ENCODE assay signal across 15 cellular contexts in the genomic region with DNA sequence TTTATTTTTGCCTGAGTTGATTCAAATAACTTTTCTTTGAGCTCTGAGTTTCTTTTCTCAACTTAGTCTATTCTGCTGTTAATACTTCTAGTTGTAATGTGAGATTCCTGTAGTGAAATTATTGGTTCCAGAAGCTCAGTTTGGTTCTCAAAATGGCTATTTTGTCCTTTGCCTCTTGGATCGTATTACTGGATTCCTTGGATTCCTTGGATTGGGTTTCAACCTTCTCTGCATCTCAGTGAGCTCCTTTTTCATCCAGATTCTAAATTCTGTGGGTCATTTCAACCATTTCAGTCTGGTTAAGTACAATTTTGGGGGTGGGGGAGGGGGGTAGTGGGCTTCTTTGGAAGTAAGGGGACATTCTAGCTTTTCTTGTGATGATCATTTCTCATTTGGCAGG.
DNase-seq lines count a peak whose midpoint lies in the region; ATAC-seq and TF ChIP-seq lines count a peak whose summit lies in the region.
"Had no signal": no experiment of that assay in that cellular context is flagged by ENCODE, and none has a peak within 500 bp of the region (broad histone marks: within the 10 kb centered on the region; RNA-seq: fewer than 3 reads in every experiment).

No MANE protein-coding gene starts in this region.

- H3K9me3 ChIP-seq in HUES48 (ENCODE audit: control insufficient read depth, insufficient read depth, low read length) (no peaks in the 10 kb centered on the region; the same call in 1 of the 2 replicates), endodermal cell (ENCODE audit: control insufficient read depth, low read length) (peaks cover 10% of the 10 kb centered on the region), neuronal stem cell (replicated peaks in 1 of 2; ENCODE audit: control insufficient read depth in 2 of 2, insufficient read depth in 1 of 2, low read depth in 1 of 2, low read length in 2 of 2) (peaks cover 0 to 4% of the 10 kb centered on the region in 2 donors), gastrocnemius medialis (no peaks in the 10 kb centered on the region)
- H3K9me3 ChIP-seq: BLaER1, HAP-1 had no signal

- H2BK12ac ChIP-seq in neuronal stem cell (ENCODE audit: low read length): no peak overlapping the region

- no peak overlapping the region for H2AK5ac ChIP-seq in neuronal stem cell (ENCODE audit: low read depth, low read length)

- no peak overlapping the region for H2BK120ac ChIP-seq in neuronal stem cell (ENCODE audit: low read depth, low read length)

- H4K91ac ChIP-seq in neuronal stem cell (ENCODE audit: low read depth, low read length, poor library complexity): no peak overlapping the region

- no peak overlapping the region for H3K4me3 Mint-ChIP-seq in endodermal cell
- H3K4me3 Mint-ChIP-seq: CD14-positive monocyte; CD4-positive, alpha-beta memory T cell had no signal

- no peaks in the 10 kb centered on the region for H3K79me1 ChIP-seq in neuronal stem cell (ENCODE audit: low read depth, low read length)

- no peak overlapping the region for H3K27ac ChIP-seq in HUES48 (ENCODE audit: low read depth, low read length)
- H3K27ac ChIP-seq in endodermal cell (ENCODE audit: low read depth, low read length): no peak overlapping the region
- no peak overlapping the region for H3K27ac ChIP-seq in neuronal stem cell (replicated peaks; ENCODE audit: low read length)
- no peak overlapping the region for H3K27ac ChIP-seq in gastrocnemius medialis
- H3K27ac ChIP-seq: BLaER1 had no signal

- peaks cover 5% of the 10 kb centered on the region for H3K4me1 ChIP-seq in HUES48 (ENCODE audit: control insufficient read depth, insufficient read depth, low read length)
- H3K4me1 ChIP-seq in endodermal cell (ENCODE audit: control insufficient read depth, insufficient read depth, low read length): no peaks in the 10 kb centered on the region
- H3K4me1 ChIP-seq in neuronal stem cell (ENCODE audit: control insufficient read depth in 2 of 2, insufficient read depth in 1 of 2, low read depth in 1 of 2, low read length in 2 of 2): peaks cover 0 to 4% of the 10 kb centered on the region in 2 donors
- H3K4me1 ChIP-seq in gastrocnemius medialis: no peaks in the 10 kb centered on the region
- H3K4me1 ChIP-seq: BLaER1, HAP-1 had no signal

- H3K9ac ChIP-seq in HUES48 (ENCODE audit: low read depth, low read length) (no peak overlapping the region), endodermal cell (ENCODE audit: extremely low read depth, low read length, poor library complexity, severe bottlenecking) (no peak overlapping the region), neuronal stem cell (ENCODE audit: low read depth, low read length, poor library complexity) (no peak overlapping the region)
- H3K9ac ChIP-seq: BLaER1 had no signal

- intact Hi-C loops in gastrocnemius medialis (cut with DNase I; ENCODE audit: low total_unique reads): no loop called here

- no peak overlapping the region for H3K18ac ChIP-seq in neuronal stem cell (ENCODE audit: low read length)

- no peak overlapping the region for H4K8ac ChIP-seq in neuronal stem cell (ENCODE audit: low read depth, low read length)

- H3K36me3 Mint-ChIP-seq in endodermal cell (ENCODE audit: low read depth): no peaks in the 10 kb centered on the region
- H3K36me3 Mint-ChIP-seq: CD14-positive monocyte; CD4-positive, alpha-beta memory T cell had no signal

- peak overlapping the region; percentile 72 for H3K27ac Mint-ChIP-seq in endodermal cell
- H3K27ac Mint-ChIP-seq: CD14-positive monocyte; CD4-positive, alpha-beta memory T cell had no signal

- peaks cover 5% of the 10 kb centered on the region for H3K9me3 Mint-ChIP-seq in endodermal cell

- no peak overlapping the region for H3K4me2 ChIP-seq in neuronal stem cell (ENCODE audit: insufficient read depth, low read length, poor library complexity, severe bottlenecking)
- H3K4me2 ChIP-seq: BLaER1 had no signal

- no peak for TF ChIP-seq POLR2A in gastrocnemius medialis (IDR thresholded peaks at IDR 0.05)

- H2AFZ ChIP-seq in neuronal stem cell (ENCODE audit: low read length): no peak overlapping the region

- ATAC-seq in HG03457 (IDR thresholded peaks at IDR 0.05; ENCODE audit: unreplicated experiment): no peak
- no peak for ATAC-seq in gastrocnemius medialis

- in situ Hi-C loops in gastrocnemius medialis (cut with MboI; ENCODE audit: low sequenced_read_pairs in 4 of 4): no loop called here

- H3K4me3 ChIP-seq in HUES48 (ENCODE audit: low read depth, low read length) (peak overlapping the region; percentile 37; the same call in 1 of the 2 replicates), endodermal cell (ENCODE audit: low read length) (no peak overlapping the region), neuronal stem cell (ENCODE audit: low read length in 2 of 2) (no peak overlapping the region), gastrocnemius medialis (no peak overlapping the region)
- H3K4me3 ChIP-seq: BLaER1, HAP-1 had no signal

- 90 to 100% methylated on average over 1 of the region's 1 CpG for WGBS in endodermal cell (ENCODE audit: insufficient coverage in 1 of 2, insufficient read length in 1 of 2), 2 experiments
- no CpG with 5 or more reads among the region's 1 CpG for WGBS in neuronal stem cell (ENCODE audit: extremely low coverage in 2 of 2, insufficient read length in 2 of 2, insufficient replicate concordance in 1 of 2), 2 donors

- no peak for TF ChIP-seq CTCF in endodermal cell (conservative IDR thresholded peaks at IDR 0.05)
- TF ChIP-seq CTCF in gastrocnemius medialis (IDR thresholded peaks at IDR 0.05 in 4 of 5, conservative IDR thresholded peaks at IDR 0.05 in 1 of 5): no peak

- H3K14ac ChIP-seq in neuronal stem cell (ENCODE audit: low read length): no peak overlapping the region

- H3K27me3 ChIP-seq in HUES48 (ENCODE audit: control insufficient read depth, insufficient read depth, low read length) (no peaks in the 10 kb centered on the region), endodermal cell (ENCODE audit: control insufficient read depth, insufficient read depth, low read length, poor library complexity, severe bottlenecking) (no peaks in the 10 kb centered on the region), neuronal stem cell (ENCODE audit: control insufficient read depth in 3 of 3, insufficient read depth in 3 of 3, low read depth in 1 of 3, low read length in 3 of 3) (no peaks in the 10 kb centered on the region), gastrocnemius medialis (no peaks in the 10 kb centered on the region)
- H3K27me3 ChIP-seq: BLaER1 had no signal

- H2BK5ac ChIP-seq in neuronal stem cell (ENCODE audit: low read length): no peak overlapping the region

- no peak overlapping the region for H3K4ac ChIP-seq in neuronal stem cell (ENCODE audit: low read length)

- H3K27me3 Mint-ChIP-seq in endodermal cell (ENCODE audit: insufficient read depth): no peaks in the 10 kb centered on the region
- H3K27me3 Mint-ChIP-seq: CD4-positive, alpha-beta memory T cell had no signal

- no peak overlapping the region for H3K23ac ChIP-seq in neuronal stem cell (ENCODE audit: low read depth, low read length, poor library complexity)

- H2BK15ac ChIP-seq in neuronal stem cell (ENCODE audit: low read length): no peak overlapping the region

- H3K36me3 ChIP-seq in HUES48 (ENCODE audit: control insufficient read depth, insufficient read depth, low read length) (no peaks in the 10 kb centered on the region), endodermal cell (ENCODE audit: control insufficient read depth, insufficient read depth, low read length) (no peaks in the 10 kb centered on the region), neuronal stem cell (replicated peaks in 1 of 2; ENCODE audit: control insufficient read depth in 2 of 2, insufficient read depth in 2 of 2, low read length in 2 of 2) (no peaks in the 10 kb centered on the region), gastrocnemius medialis (no peaks in the 10 kb centered on the region)
- H3K36me3 ChIP-seq: BLaER1, HAP-1 had no signal

- H3K4me1 Mint-ChIP-seq in endodermal cell: no peaks in the 10 kb centered on the region
- H3K4me1 Mint-ChIP-seq: CD14-positive monocyte; CD4-positive, alpha-beta memory T cell had no signal

- no peak for DNase-seq in endodermal cell
- peak; percentile 44 for DNase-seq in left kidney (ENCODE audit: low read depth, low spot score)
- peak; percentile 2 for DNase-seq in neuronal stem cell (ENCODE audit: low spot score)
- DNase-seq in gastrocnemius medialis: no peak
- no peak for DNase-seq in kidney tubule cell (ENCODE audit: low spot score)
- DNase-seq: 8988T, DMS153, DMS79, GDM1 had no signal

Comparison
In these comparisons a context has a peak if more than half of its experiments do, and no peak if none do; other contexts are left out.
1. DNase-seq: peak in left kidney (single experiment) and neuronal stem cell (single experiment); none in endodermal cell (single experiment), gastrocnemius medialis (0 of 2) and kidney tubule cell (single experiment).